In the genomic region with DNA sequence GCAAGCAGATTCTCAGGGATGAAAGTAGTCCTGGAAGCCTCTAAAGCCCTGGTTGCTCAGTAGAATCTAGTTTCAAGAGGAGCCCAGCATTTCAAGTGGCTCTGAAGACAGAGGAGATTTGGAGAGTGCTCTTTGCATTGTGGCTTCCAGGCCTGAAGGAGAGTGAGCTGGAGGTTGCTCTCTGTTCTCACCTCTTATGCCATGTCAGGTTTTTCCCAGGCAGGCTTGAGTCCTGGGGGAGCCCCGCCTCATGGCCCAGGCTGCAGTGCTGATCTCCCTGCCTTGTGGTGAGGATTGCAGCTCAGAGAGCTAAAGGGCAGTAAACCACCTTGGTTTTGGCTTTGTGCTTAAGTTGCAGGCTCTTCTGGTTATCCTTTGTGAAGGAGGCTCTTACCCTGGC, we compare ENCODE assay signal across 12 cellular contexts. TPM values are rescaled to one million over a fixed set of nuclear protein-coding genes. Genes with fewer than 3 reads are reported as not detected.
DNase-seq lines count a peak whose midpoint lies in the region; ATAC-seq and TF ChIP-seq lines count a peak whose summit lies in the region.
"Had no signal": no experiment of that assay in that cellular context is flagged by ENCODE, and none has a peak within 500 bp of the region (broad histone marks: within the 10 kb centered on the region; RNA-seq: fewer than 3 reads in every experiment).

No MANE protein-coding gene starts in this region.

- H2AFZ ChIP-seq in OCI-LY7 (ENCODE audit: low read length) = no peak overlapping the region

- TF ChIP-seq CTCF in mesothelial cell of epicardium (IDR thresholded peaks at IDR 0.05; ENCODE audit: unreplicated experiment) = no peak
- TF ChIP-seq CTCF in OCI-LY7 (conservative IDR thresholded peaks at IDR 0.05; ENCODE audit: low read length) = no peak

- no peak overlapping the region for H3K4me3 ChIP-seq in OCI-LY7 (ENCODE audit: low read depth, low read length, poor library complexity, severe bottlenecking)
- H3K4me3 ChIP-seq: heart left ventricle, upper lobe of left lung had no signal

- H3K27ac ChIP-seq in OCI-LY7 (ENCODE audit: low read depth, low read length, poor library complexity, severe bottlenecking) = no peak overlapping the region
- H3K27ac ChIP-seq: heart left ventricle had no signal

- no peaks in the 10 kb centered on the region for H3K9me3 ChIP-seq in OCI-LY7 (ENCODE audit: low read length)
- H3K9me3 ChIP-seq: heart left ventricle, upper lobe of left lung had no signal

- peaks cover 39% of the 10 kb centered on the region for H3K79me2 ChIP-seq in OCI-LY7 (ENCODE audit: insufficient read depth, low read depth, low read length)

- peak overlapping the region; percentile 60 for H3K27ac Mint-ChIP-seq in activated naive CD4-positive, alpha-beta T cell treated with anti-CD3 and anti-CD28 coated beads, Interleukin-2, amount 50 U/mL, for 24 hours
- H3K27ac Mint-ChIP-seq in activated naive CD8-positive, alpha-beta T cell treated with anti-CD3 and anti-CD28 coated beads for 36 hours = peak overlapping the region; percentile 38
- peak overlapping the region; percentile 47 for H3K27ac Mint-ChIP-seq in mesothelial cell of epicardium

- intact Hi-C loops in OCI-LY7 (cut with micrococcal nuclease; ENCODE audit: unreplicated experiment) = no loop called here

- H3K4me2 ChIP-seq in OCI-LY7 (ENCODE audit: low read length) = no peak overlapping the region

- H3K4me1 Mint-ChIP-seq in activated naive CD4-positive, alpha-beta T cell treated with anti-CD3 and anti-CD28 coated beads, Interleukin-2, amount 50 U/mL, for 24 hours = peaks cover 84% of the 10 kb centered on the region
- H3K4me1 Mint-ChIP-seq in activated naive CD8-positive, alpha-beta T cell treated with anti-CD3 and anti-CD28 coated beads for 36 hours = peaks cover 76% of the 10 kb centered on the region
- peaks cover 38% of the 10 kb centered on the region for H3K4me1 Mint-ChIP-seq in mesothelial cell of epicardium

- BruUV-seq in OCI-LY7 (replicated peaks; lab: Mats Ljungman, UMichigan) = no TSS peak

- H3K9me3 Mint-ChIP-seq in activated naive CD4-positive, alpha-beta T cell treated with anti-CD3 and anti-CD28 coated beads, Interleukin-2, amount 50 U/mL, for 24 hours = no peaks in the 10 kb centered on the region
- H3K9me3 Mint-ChIP-seq in activated naive CD8-positive, alpha-beta T cell treated with anti-CD3 and anti-CD28 coated beads for 36 hours = no peaks in the 10 kb centered on the region
- no peaks in the 10 kb centered on the region for H3K9me3 Mint-ChIP-seq in mesothelial cell of epicardium

- no peak for ATAC-seq in GM19324 (IDR thresholded peaks at IDR 0.05; ENCODE audit: low FRiP score, unreplicated experiment)
- ATAC-seq: heart left ventricle had no signal

- no peak overlapping the region for H3K4me3 Mint-ChIP-seq in activated naive CD4-positive, alpha-beta T cell treated with anti-CD3 and anti-CD28 coated beads, Interleukin-2, amount 50 U/mL, for 24 hours
- no peak overlapping the region for H3K4me3 Mint-ChIP-seq in activated naive CD8-positive, alpha-beta T cell treated with anti-CD3 and anti-CD28 coated beads for 36 hours
- H3K4me3 Mint-ChIP-seq in mesothelial cell of epicardium = no peak overlapping the region

- no peaks in the 10 kb centered on the region for H3K27me3 Mint-ChIP-seq in activated naive CD4-positive, alpha-beta T cell treated with anti-CD3 and anti-CD28 coated beads, Interleukin-2, amount 50 U/mL, for 24 hours
- no peaks in the 10 kb centered on the region for H3K27me3 Mint-ChIP-seq in activated naive CD8-positive, alpha-beta T cell treated with anti-CD3 and anti-CD28 coated beads for 36 hours
- no peaks in the 10 kb centered on the region for H3K27me3 Mint-ChIP-seq in mesothelial cell of epicardium (ENCODE audit: low read depth)

- POLR2A ChIA-PET in OCI-LY7 (lab: Charles Lee) = interaction anchor here (0.8 to 1.6 kb wide), 3 partner anchors 11 to 18 kb away, joined by 3 to 5 read pairs (median 5); no protein-coding TSS in a partner anchor

- no peaks in the 10 kb centered on the region for H3K9me2 ChIP-seq in OCI-LY7 (ENCODE audit: insufficient read depth, low read length)

- H3K4me1 ChIP-seq in OCI-LY7 (ENCODE audit: insufficient read depth, low read length, poor library complexity, severe bottlenecking) = peaks cover 28% of the 10 kb centered on the region

- no peak for DNase-seq in activated naive CD4-positive, alpha-beta T cell (lab: John Stamatoyannopoulos, UW)
- DNase-seq in activated naive CD8-positive, alpha-beta T cell treated with anti-CD3 and anti-CD28 coated beads for 36 hours = peak; percentile 30
- DNase-seq in mesothelial cell of epicardium (ENCODE audit: low spot score in 2 of 2, unreplicated experiment in 2 of 2) (no peak), EL (no peak), inferior parietal cortex (ENCODE audit: extremely low spot score) (no peak), OCI-LY7 (ENCODE audit: low spot score) (no peak)
- DNase-seq: activated T-cell treated with anti-CD3 and anti-CD28 coated beads, Interleukin-2, amount 50 U/mL, for 1 hour; heart left ventricle; NK-92 treated with Interleukin-12 subunit alpha and Interleukin-12 subunit beta, amount 100 ng/mL, for 24 hours had no signal

- CTCF ChIA-PET in OCI-LY7 (lab: Charles Lee; ENCODE audit: unreplicated experiment) = no interaction called here

- peaks cover 16% of the 10 kb centered on the region for H4K20me1 ChIP-seq in OCI-LY7 (ENCODE audit: insufficient read depth, low read length)

- H3K36me3 ChIP-seq in OCI-LY7 (ENCODE audit: insufficient read depth, low read length) = peaks cover 24% of the 10 kb centered on the region

- H3K36me3 Mint-ChIP-seq in activated naive CD4-positive, alpha-beta T cell treated with anti-CD3 and anti-CD28 coated beads, Interleukin-2, amount 50 U/mL, for 24 hours = no peaks in the 10 kb centered on the region
- peaks cover 20% of the 10 kb centered on the region for H3K36me3 Mint-ChIP-seq in activated naive CD8-positive, alpha-beta T cell treated with anti-CD3 and anti-CD28 coated beads for 36 hours
- H3K36me3 Mint-ChIP-seq in mesothelial cell of epicardium = no peaks in the 10 kb centered on the region

RNA-seq across cellular contexts. Expression of gene RCOR2, which starts 32.8 kb away (rescaled TPM):
- under 1 TPM; 0.58 to 0.82 TPM for total RNA-seq in activated naive CD8-positive, alpha-beta T cell treated with anti-CD3 and anti-CD28 coated beads for 36 hours
- total RNA-seq in mesothelial cell of epicardium = 28.6 to 33.7 TPM (median 30.6 TPM) in 3 replicates
- total RNA-seq in OCI-LY7 (2014; rRNA removed; shearing (Covaris generic)) = 2.1 and 2.4 TPM in 2 replicates
- total RNA-seq in OCI-LY7 (2022) = 2.4 and 3.2 TPM in 2 replicates

RNA-seq across cellular contexts. Expression of gene MARK2, which starts 45.3 kb away (rescaled TPM):
- total RNA-seq in activated naive CD8-positive, alpha-beta T cell treated with anti-CD3 and anti-CD28 coated beads for 36 hours = 10 to 100 TPM; 27.7 to 29.0 TPM
- total RNA-seq in mesothelial cell of epicardium (48.8 to 51.5 TPM (median 51.2 TPM) in 3 replicates), OCI-LY7 (2022) (40.1 and 45.4 TPM in 2 replicates)
- total RNA-seq in OCI-LY7 (2014; rRNA removed; shearing (Covaris generic)) = 20.8 and 22.7 TPM in 2 replicates

RNA-seq across cellular contexts. Expression of gene NAA40, which starts 54.6 kb away (rescaled TPM):
- total RNA-seq in activated naive CD8-positive, alpha-beta T cell treated with anti-CD3 and anti-CD28 coated beads for 36 hours = 10 to 100 TPM; 18.3 to 21.6 TPM
- 50.7 to 53.7 TPM (median 51.4 TPM) in 3 replicates for total RNA-seq in mesothelial cell of epicardium
- 24.5 and 34.5 TPM in 2 replicates for total RNA-seq in OCI-LY7 (2014; rRNA removed; shearing (Covaris generic))
- total RNA-seq in OCI-LY7 (2022) = 45.1 and 45.5 TPM in 2 replicates
